15 cellular contexts compared by ENCODE assay signal in the genomic region with DNA sequence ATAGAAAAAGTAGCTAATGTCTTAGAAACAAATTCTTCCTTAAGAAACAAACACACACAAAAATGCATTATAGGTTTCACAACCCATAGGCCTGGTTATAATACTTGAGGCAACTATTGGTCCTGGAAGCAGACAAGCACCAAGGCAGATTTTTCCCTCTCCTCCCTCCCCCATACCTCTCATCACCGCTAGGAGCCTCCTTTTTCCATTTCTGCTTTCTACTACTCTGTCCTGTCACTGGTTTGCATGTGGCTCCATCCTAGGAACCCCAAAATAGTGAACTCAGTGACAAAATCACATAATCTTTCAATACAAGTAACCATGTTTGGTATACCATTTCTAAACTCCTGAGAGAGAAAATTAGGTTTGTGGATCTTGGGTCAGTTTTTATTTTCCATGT.
"Had no signal": no experiment of that assay in that cellular context is flagged by ENCODE, and none has a peak within 500 bp of the region (broad histone marks: within the 10 kb centered on the region; RNA-seq: fewer than 3 reads in every experiment).

No MANE protein-coding gene starts in this region.

- ATAC-seq: activated CD8-positive, alpha-beta T cell treated with anti-CD3 and anti-CD28 coated beads, Interleukin-2, amount 10 ng/mL, durations not matched to agents 7 days and 5 days; left lobe of liver; sciatic nerve had no signal

- DNase-seq: activated B cell treated with CpG ODN at 0.5 μM for 24 hours; activated CD4-positive, alpha-beta T cell treated with anti-CD3 and anti-CD28 coated beads for 48 hours; activated CD8-positive, alpha-beta memory T cell treated with anti-CD3 and anti-CD28 coated beads, Interleukin-2, amount 50 U/mL, for 4 hours; activated CD8-positive, alpha-beta T cell treated with anti-CD3 and anti-CD28 coated beads, Interleukin-2, amount 10 ng/mL, durations not matched to agents 7 days and 5 days; activated effector memory CD4-positive, alpha-beta T cell treated with anti-CD3 and anti-CD28 coated beads, Interleukin-2, amount 50 U/mL, for 16 hours; activated T-cell treated with anti-CD3 and anti-CD28 coated beads, Interleukin-2, amount 50 U/mL, for 48 hours; dorsolateral prefrontal cortex; islet precursor cell; mammary epithelial cell; ovary; stomach; uterus had no signal

- H3K4me3 ChIP-seq: dorsolateral prefrontal cortex, ovary, stomach, thoracic aorta, uterus had no signal
